In the genomic region with DNA sequence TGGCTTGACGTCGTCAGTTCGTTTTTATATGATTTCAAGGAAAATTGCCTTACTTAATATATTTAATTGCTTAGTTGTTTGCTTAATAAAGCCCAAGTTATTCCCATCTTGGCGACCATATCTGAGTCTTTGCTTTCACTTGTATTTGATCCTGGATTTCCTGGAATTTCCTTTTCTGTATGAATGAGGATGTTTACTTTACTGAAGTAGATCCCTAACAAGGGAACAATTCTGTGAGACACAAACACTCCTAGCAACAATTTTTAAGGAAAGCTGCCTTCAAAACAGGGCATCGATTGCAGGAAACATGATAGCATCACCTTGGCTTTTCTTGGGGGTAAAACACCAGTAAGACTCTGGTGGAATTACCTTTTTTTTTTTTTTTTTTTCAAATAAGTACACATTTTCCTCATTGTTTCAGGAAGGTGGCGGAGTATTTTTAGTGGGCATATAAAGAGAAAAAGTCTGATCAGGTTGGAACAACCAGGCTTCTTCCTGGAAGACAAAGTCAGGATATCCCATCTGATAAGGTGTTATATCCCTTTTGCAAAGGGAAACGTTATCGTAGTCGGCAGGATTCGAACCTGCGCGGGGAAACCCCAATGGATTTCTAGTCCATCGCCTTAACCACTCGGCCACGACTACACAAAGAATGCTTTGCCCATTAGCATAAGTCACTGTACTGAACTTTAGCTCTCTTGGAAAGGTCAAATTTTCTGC, we compare ENCODE assay signal across 2 cellular contexts.
TF ChIP-seq lines count a peak whose summit lies in the region.

No MANE protein-coding gene starts in this region.

TF ChIP-seq in HepG2, 621 proteins besides CTCF, POLR2A, EP300 and RAD21 (continues in another document):
- TF ChIP-seq ZNF792 (CRISPR knock-in tag; IDR thresholded peaks at IDR 0.05): 0 out of 2 replicates have a peak, but pooled peaks have one; percentile 33
- TF ChIP-seq, protein P1, sequence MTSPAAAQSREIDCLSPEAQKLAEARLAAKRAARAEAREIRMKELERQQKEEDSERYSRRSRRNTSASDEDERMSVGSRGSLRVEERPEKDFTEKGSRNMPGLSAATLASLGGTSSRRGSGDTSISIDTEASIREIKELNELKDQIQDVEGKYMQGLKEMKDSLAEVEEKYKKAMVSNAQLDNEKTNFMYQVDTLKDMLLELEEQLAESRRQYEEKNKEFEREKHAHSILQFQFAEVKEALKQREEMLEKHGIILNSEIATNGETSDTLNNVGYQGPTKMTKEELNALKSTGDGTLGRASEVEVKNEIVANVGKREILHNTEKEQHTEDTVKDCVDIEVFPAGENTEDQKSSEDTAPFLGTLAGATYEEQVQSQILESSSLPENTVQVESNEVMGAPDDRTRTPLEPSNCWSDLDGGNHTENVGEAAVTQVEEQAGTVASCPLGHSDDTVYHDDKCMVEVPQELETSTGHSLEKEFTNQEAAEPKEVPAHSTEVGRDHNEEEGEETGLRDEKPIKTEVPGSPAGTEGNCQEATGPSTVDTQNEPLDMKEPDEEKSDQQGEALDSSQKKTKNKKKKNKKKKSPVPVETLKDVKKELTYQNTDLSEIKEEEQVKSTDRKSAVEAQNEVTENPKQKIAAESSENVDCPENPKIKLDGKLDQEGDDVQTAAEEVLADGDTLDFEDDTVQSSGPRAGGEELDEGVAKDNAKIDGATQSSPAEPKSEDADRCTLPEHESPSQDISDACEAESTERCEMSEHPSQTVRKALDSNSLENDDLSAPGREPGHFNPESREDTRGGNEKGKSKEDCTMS (CRISPR knock-in tag; conservative IDR thresholded peaks at IDR 0.05): no peak
- TF ChIP-seq NR2F1 (CRISPR knock-in tag; IDR thresholded peaks at IDR 0.05): 0 out of 4 replicates have a peak, but pooled peaks of 1 of the 2 experiments have one; percentile 10
- TF ChIP-seq, protein P2, sequence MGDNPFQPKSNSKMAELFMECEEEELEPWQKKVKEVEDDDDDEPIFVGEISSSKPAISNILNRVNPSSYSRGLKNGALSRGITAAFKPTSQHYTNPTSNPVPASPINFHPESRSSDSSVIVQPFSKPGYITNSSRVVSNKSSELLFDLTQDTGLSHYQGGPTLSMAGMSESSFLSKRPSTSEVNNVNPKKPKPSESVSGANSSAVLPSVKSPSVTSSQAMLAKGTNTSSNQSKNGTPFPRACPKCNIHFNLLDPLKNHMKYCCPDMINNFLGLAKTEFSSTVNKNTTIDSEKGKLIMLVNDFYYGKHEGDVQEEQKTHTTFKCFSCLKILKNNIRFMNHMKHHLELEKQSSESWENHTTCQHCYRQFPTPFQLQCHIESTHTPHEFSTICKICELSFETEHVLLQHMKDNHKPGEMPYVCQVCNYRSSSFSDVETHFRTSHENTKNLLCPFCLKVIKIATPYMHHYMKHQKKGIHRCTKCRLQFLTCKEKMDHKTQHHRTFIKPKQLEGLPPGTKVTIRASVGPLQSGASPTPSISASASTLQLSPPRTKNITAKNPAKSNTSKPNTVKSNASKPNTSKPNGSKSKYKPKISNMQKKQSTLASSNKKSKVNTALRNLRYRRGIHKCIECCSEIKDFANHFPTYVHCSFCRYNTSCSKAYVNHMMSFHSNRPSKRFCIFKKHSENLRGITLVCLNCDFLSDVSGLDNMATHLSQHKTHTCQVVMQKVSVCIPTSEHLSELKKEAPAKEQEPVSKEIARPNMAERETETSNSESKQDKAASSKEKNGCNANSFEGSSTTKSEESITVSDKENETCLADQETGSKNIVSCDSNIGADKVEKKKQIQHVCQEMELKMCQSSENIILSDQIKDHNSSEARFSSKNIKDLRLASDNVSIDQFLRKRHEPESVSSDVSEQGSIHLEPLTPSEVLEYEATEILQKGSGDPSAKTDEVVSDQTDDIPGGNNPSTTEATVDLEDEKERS (CRISPR knock-in tag; IDR thresholded peaks at IDR 0.05): 0 out of 2 replicates have a peak, but pooled peaks have one; percentile 43
- peak; percentile 40; the same call in 1 of the 2 replicates for TF ChIP-seq NR2F6 (IDR thresholded peaks at IDR 0.05)
- TF ChIP-seq NR2F6 (CRISPR knock-in tag; IDR thresholded peaks at IDR 0.05): no peak
- TF ChIP-seq ZNF331 (CRISPR knock-in tag; IDR thresholded peaks at IDR 0.05): 0 out of 2 replicates have a peak, but pooled peaks have one; percentile 47
- TF ChIP-seq ADNP (CRISPR knock-in tag; IDR thresholded peaks at IDR 0.05): peak; percentile 52; the same call in 1 of the 2 replicates
- TF ChIP-seq GATAD2A (CRISPR knock-in tag; IDR thresholded peaks at IDR 0.05): 0 out of 2 replicates have a peak, but pooled peaks have one; percentile 16
- TF ChIP-seq PRPF4 (IDR thresholded peaks at IDR 0.05; ENCODE audit: low read depth, low read length, poor library complexity, severe bottlenecking): peak; percentile 47
- TF ChIP-seq ZFYVE20 (CRISPR knock-in tag; IDR thresholded peaks at IDR 0.05; ENCODE audit: borderline replicate concordance, low read depth): no peak
- no peak for TF ChIP-seq WIZ (CRISPR knock-in tag; IDR thresholded peaks at IDR 0.05)
- TF ChIP-seq, protein P3, sequence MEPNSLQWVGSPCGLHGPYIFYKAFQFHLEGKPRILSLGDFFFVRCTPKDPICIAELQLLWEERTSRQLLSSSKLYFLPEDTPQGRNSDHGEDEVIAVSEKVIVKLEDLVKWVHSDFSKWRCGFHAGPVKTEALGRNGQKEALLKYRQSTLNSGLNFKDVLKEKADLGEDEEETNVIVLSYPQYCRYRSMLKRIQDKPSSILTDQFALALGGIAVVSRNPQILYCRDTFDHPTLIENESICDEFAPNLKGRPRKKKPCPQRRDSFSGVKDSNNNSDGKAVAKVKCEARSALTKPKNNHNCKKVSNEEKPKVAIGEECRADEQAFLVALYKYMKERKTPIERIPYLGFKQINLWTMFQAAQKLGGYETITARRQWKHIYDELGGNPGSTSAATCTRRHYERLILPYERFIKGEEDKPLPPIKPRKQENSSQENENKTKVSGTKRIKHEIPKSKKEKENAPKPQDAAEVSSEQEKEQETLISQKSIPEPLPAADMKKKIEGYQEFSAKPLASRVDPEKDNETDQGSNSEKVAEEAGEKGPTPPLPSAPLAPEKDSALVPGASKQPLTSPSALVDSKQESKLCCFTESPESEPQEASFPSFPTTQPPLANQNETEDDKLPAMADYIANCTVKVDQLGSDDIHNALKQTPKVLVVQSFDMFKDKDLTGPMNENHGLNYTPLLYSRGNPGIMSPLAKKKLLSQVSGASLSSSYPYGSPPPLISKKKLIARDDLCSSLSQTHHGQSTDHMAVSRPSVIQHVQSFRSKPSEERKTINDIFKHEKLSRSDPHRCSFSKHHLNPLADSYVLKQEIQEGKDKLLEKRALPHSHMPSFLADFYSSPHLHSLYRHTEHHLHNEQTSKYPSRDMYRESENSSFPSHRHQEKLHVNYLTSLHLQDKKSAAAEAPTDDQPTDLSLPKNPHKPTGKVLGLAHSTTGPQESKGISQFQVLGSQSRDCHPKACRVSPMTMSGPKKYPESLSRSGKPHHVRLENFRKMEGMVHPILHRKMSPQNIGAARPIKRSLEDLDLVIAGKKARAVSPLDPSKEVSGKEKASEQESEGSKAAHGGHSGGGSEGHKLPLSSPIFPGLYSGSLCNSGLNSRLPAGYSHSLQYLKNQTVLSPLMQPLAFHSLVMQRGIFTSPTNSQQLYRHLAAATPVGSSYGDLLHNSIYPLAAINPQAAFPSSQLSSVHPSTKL (CRISPR knock-in tag; IDR thresholded peaks at IDR 0.05): peak; percentile 56
- TF ChIP-seq MEIS2 (CRISPR knock-in tag; IDR thresholded peaks at IDR 0.05): no peak
- TF ChIP-seq CHD4 (IDR thresholded peaks at IDR 0.05; ENCODE audit: borderline replicate concordance, low read length): 0 out of 2 replicates have a peak, but pooled peaks have one; percentile 44
- TF ChIP-seq ZSCAN31 (CRISPR knock-in tag; IDR thresholded peaks at IDR 0.05; ENCODE audit: low read depth): 0 out of 2 replicates have a peak, but pooled peaks have one; percentile 35
- no peak for TF ChIP-seq FOSL1 (CRISPR knock-in tag; IDR thresholded peaks at IDR 0.05; ENCODE audit: borderline replicate concordance)

TF ChIP-seq in GM12878, 131 proteins besides CTCF, POLR2A, EP300 and RAD21:
- TF ChIP-seq MTA2 (IDR thresholded peaks at IDR 0.05; ENCODE audit: low read depth) (no peak), SIX5 (IDR thresholded peaks at IDR 0.05; ENCODE audit: low read depth, low read length, severe bottlenecking) (no peak), SRF (IDR thresholded peaks at IDR 0.05; ENCODE audit: low read depth in 2 of 2, low read length in 2 of 2) (no peak), CREB1 (IDR thresholded peaks at IDR 0.05; ENCODE audit: low read depth) (no peak), PML (IDR thresholded peaks at IDR 0.05; ENCODE audit: low read length) (no peak), BRCA1 (IDR thresholded peaks at IDR 0.05; ENCODE audit: low read depth, low read length) (no peak), IRF4 (IDR thresholded peaks at IDR 0.05; ENCODE audit: low read depth, low read length) (no peak), CEBPB (IDR thresholded peaks at IDR 0.05; ENCODE audit: borderline replicate concordance in 1 of 2, low read depth in 2 of 2, low read length in 2 of 2) (no peak), FOXM1 (IDR thresholded peaks at IDR 0.05; ENCODE audit: low read depth, low read length) (no peak), ZZZ3 (IDR thresholded peaks at IDR 0.05; ENCODE audit: control insufficient read depth, insufficient read length, low read depth) (no peak), ZBED1 (IDR thresholded peaks at IDR 0.05; ENCODE audit: borderline replicate concordance) (no peak)
- TF ChIP-seq, protein P4, sequence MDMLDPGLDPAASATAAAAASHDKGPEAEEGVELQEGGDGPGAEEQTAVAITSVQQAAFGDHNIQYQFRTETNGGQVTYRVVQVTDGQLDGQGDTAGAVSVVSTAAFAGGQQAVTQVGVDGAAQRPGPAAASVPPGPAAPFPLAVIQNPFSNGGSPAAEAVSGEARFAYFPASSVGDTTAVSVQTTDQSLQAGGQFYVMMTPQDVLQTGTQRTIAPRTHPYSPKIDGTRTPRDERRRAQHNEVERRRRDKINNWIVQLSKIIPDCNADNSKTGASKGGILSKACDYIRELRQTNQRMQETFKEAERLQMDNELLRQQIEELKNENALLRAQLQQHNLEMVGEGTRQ (IDR thresholded peaks at IDR 0.05; ENCODE audit: borderline replicate concordance, low read depth, low read length): no peak
